12 cellular contexts compared by ENCODE assay signal in the genomic region with DNA sequence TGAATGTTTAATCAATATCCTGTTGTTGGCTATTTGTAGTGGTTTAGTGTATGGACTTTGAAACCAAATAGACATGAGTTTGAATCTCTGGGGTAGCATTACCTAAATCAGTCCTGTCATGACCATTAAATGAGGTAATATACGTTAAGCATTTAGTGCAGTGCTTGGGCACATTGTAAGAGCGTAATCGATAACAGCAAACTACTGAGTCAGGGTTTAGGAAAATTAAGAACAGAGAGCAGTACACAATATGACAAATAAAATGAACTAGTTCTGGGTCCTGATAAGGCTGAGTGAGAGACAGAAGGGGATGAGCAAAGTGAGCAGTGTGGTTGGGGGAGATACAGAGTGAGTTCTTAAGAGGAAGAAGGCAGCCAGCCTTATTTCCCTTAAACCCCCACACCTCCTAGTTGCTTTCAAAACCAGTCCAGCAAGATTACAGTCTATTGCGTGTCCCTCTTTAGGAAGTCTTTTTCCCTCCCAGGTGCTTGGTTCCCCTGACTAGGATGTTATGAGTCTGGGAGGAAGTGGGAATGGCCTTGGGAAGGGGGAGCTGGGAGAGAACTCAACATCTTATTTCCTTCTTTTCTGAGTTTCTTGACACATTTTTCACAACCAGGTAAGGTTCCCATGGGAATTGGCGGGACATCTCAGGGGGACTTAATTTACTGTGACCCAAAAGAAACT.
A peak's percentile ranks its signal among the peaks of the same experiment; 100 is the strongest.
DNase-seq lines count a peak whose midpoint lies in the region; ATAC-seq and TF ChIP-seq lines count a peak whose summit lies in the region.
"Had no signal": no experiment of that assay in that cellular context is flagged by ENCODE, and none has a peak within 500 bp of the region (broad histone marks: within the 10 kb centered on the region; RNA-seq: fewer than 3 reads in every experiment).

No MANE protein-coding gene starts in this region.

- intact Hi-C loops in OCI-LY7 (cut with micrococcal nuclease; ENCODE audit: unreplicated experiment) = no loop called here

- H4K20me1 ChIP-seq in OCI-LY7 (ENCODE audit: insufficient read depth, low read length) (peaks cover 6% of the 10 kb centered on the region; the same call in 1 of the 2 replicates), smooth muscle cell (ENCODE audit: low read depth) (peaks cover 100% of the 10 kb centered on the region)

- POLR2A ChIA-PET in OCI-LY7 (lab: Charles Lee) = interaction anchor here (1.5 kb wide), 1 partner anchor 21 kb away, joined by 3 read pairs; no protein-coding TSS in a partner anchor

- CTCF ChIA-PET in OCI-LY7 (lab: Charles Lee; ENCODE audit: unreplicated experiment) = no interaction called here

- WGBS in smooth muscle cell (ENCODE audit: low lambda C conversion rate) = 85% methylated on average over 5 of the region's 5 CpGs

- H3K9me2 ChIP-seq in OCI-LY7 (ENCODE audit: insufficient read depth, low read length) = no peaks in the 10 kb centered on the region

- H3K4me2 ChIP-seq in OCI-LY7 (ENCODE audit: low read length) (no peak overlapping the region), smooth muscle cell (peak overlapping the region; percentile 43)

- H3F3A ChIP-seq in smooth muscle cell (ENCODE audit: low read depth) = peaks cover 6% of the 10 kb centered on the region

- no peaks in the 10 kb centered on the region for H3K27me3 ChIP-seq in smooth muscle cell (ENCODE audit: low read depth)
- H3K27me3 ChIP-seq: heart left ventricle, upper lobe of left lung had no signal

- H3K36me3 ChIP-seq in OCI-LY7 (ENCODE audit: insufficient read depth, low read length) = 0 out of 2 replicates have a peak, but pooled peaks cover 6% of the 10 kb centered on the region
- H3K36me3 ChIP-seq in smooth muscle cell (ENCODE audit: low read depth) = no peaks in the 10 kb centered on the region
- H3K36me3 ChIP-seq: heart left ventricle, upper lobe of left lung had no signal

- BruUV-seq in OCI-LY7 (replicated peaks; lab: Mats Ljungman, UMichigan) = no TSS peak

- no peak overlapping the region for H3K4me3 Mint-ChIP-seq in activated T-cell treated with anti-CD3 and anti-CD28 coated beads, Interleukin-2, amount 50 U/mL, for 24 hours

- H3K4me3 ChIP-seq in OCI-LY7 (ENCODE audit: low read depth, low read length, poor library complexity, severe bottlenecking) = no peak overlapping the region
- H3K4me3 ChIP-seq in smooth muscle cell = no peak overlapping the region
- H3K4me3 ChIP-seq: heart left ventricle, upper lobe of left lung had no signal

- TF ChIP-seq CTCF in OCI-LY7 (conservative IDR thresholded peaks at IDR 0.05; ENCODE audit: low read length) = no peak
- TF ChIP-seq CTCF in smooth muscle cell (IDR thresholded peaks at IDR 0.05; ENCODE audit: borderline replicate concordance, insufficient read depth, poor library complexity, severe bottlenecking) = no peak

- ATAC-seq in HG03432 (IDR thresholded peaks at IDR 0.05; ENCODE audit: unreplicated experiment) = no peak
- ATAC-seq: heart left ventricle had no signal

- H3K9me3 Mint-ChIP-seq in activated T-cell treated with anti-CD3 and anti-CD28 coated beads, Interleukin-2, amount 50 U/mL, for 24 hours = no peaks in the 10 kb centered on the region

- H3K79me2 ChIP-seq in OCI-LY7 (ENCODE audit: insufficient read depth, low read depth, low read length) (0 out of 2 replicates have a peak, but pooled peaks cover 5% of the 10 kb centered on the region), smooth muscle cell (ENCODE audit: low read depth) (peaks cover 88% of the 10 kb centered on the region)

- H2AFZ ChIP-seq in OCI-LY7 (ENCODE audit: low read length) = no peak overlapping the region
- H2AFZ ChIP-seq in smooth muscle cell (ENCODE audit: low read depth) = no peak overlapping the region

- peaks cover 6% of the 10 kb centered on the region for H3K4me1 ChIP-seq in OCI-LY7 (ENCODE audit: insufficient read depth, low read length, poor library complexity, severe bottlenecking)
- peaks cover 14% of the 10 kb centered on the region for H3K4me1 ChIP-seq in smooth muscle cell (ENCODE audit: low read depth)

- no peaks in the 10 kb centered on the region for H3K27me3 Mint-ChIP-seq in activated T-cell treated with anti-CD3 and anti-CD28 coated beads, Interleukin-2, amount 50 U/mL, for 24 hours

- H3K27ac ChIP-seq in OCI-LY7 (ENCODE audit: low read depth, low read length, poor library complexity, severe bottlenecking) = no peak overlapping the region
- peak overlapping the region; percentile 32 for H3K27ac ChIP-seq in smooth muscle cell (ENCODE audit: low read depth)
- H3K27ac ChIP-seq: heart left ventricle, upper lobe of left lung had no signal

- H3K4me1 Mint-ChIP-seq in activated T-cell treated with anti-CD3 and anti-CD28 coated beads, Interleukin-2, amount 50 U/mL, for 24 hours (ENCODE audit: low read depth) = peaks cover 39% of the 10 kb centered on the region

- H3K9me3 ChIP-seq in OCI-LY7 (ENCODE audit: low read length) (no peaks in the 10 kb centered on the region), smooth muscle cell (replicated peaks; ENCODE audit: low read depth) (no peaks in the 10 kb centered on the region)
- H3K9me3 ChIP-seq: heart left ventricle, upper lobe of left lung had no signal

- H3K27ac Mint-ChIP-seq in activated T-cell treated with anti-CD3 and anti-CD28 coated beads, Interleukin-2, amount 50 U/mL, for 24 hours = peak overlapping the region; percentile 19

- H3K9ac ChIP-seq in smooth muscle cell (ENCODE audit: low read depth) = no peak overlapping the region

- H3K36me3 Mint-ChIP-seq in activated T-cell treated with anti-CD3 and anti-CD28 coated beads, Interleukin-2, amount 50 U/mL, for 24 hours (ENCODE audit: low read depth) = peaks cover 38% of the 10 kb centered on the region

- DNase-seq in activated T-cell treated with anti-CD3 and anti-CD28 coated beads, Interleukin-2, amount 50 U/mL, for 24 hours = no peak
- DNase-seq in activated T-cell treated with anti-CD3 and anti-CD28 coated beads, Interleukin-2, amount 50 U/mL, for 48 hours = no peak
- DNase-seq in OCI-LY7 (ENCODE audit: low spot score) (peak; percentile 11), germinal center (ENCODE audit: low spot score) (peak; percentile 16), smooth muscle cell (lab: John Stamatoyannopoulos, UW; ENCODE audit: unreplicated experiment) (no peak), activated T-cell treated with anti-CD3 and anti-CD28 coated beads for 4 hours (no peak)
- DNase-seq in stimulated activated CD8-positive, alpha-beta memory T cell treated with anti-CD3 and anti-CD28 coated beads, Interleukin-4, amount 100 ng/mL, for 48 hours = no peak
- DNase-seq: amniotic stem cell, DND-41, heart left ventricle had no signal

Comparison
In these comparisons a context has a peak if more than half of its experiments do, and no peak if none do; other contexts are left out.
1. DNase-seq: peak in OCI-LY7 (single experiment) and germinal center (single experiment); none in activated T-cell treated with anti-CD3 and anti-CD28 coated beads, Interleukin-2, amount 50 U/mL, for 24 hours (single experiment), activated T-cell treated with anti-CD3 and anti-CD28 coated beads, Interleukin-2, amount 50 U/mL, for 48 hours (0 of 2), smooth muscle cell (single experiment), stimulated activated CD8-positive, alpha-beta memory T cell treated with anti-CD3 and anti-CD28 coated beads, Interleukin-4, amount 100 ng/mL, for 48 hours (single experiment) and activated T-cell treated with anti-CD3 and anti-CD28 coated beads for 4 hours (single experiment).